25 cellular contexts compared by ENCODE assay signal in genomic region chr10:32411797-32412498, GRCh38. TPM values are rescaled to one million over a fixed set of nuclear protein-coding genes. Genes with fewer than 3 reads are reported as not detected.
DNase-seq lines count a peak whose midpoint lies in the region; ATAC-seq and TF ChIP-seq lines count a peak whose summit lies in the region.
"Had no signal": no experiment of that assay in that cellular context is flagged by ENCODE, and none has a peak within 500 bp of the region (broad histone marks: within the 10 kb centered on the region; RNA-seq: fewer than 3 reads in every experiment).

No MANE protein-coding gene starts in this region.

- peaks cover 18% of the 10 kb centered on the region for H3K4me1 ChIP-seq in cardiac muscle cell (ENCODE audit: low read depth)
- peaks cover 11 to 18% of the 10 kb centered on the region in 2 donors for H3K4me1 ChIP-seq in thoracic aorta (ENCODE audit: control insufficient read depth in 1 of 2, low read depth in 2 of 2)
- H3K4me1 ChIP-seq: colonic mucosa, right lobe of liver had no signal

- no peak for DNase-seq in cardiac muscle cell (ENCODE audit: low read depth in 1 of 2, low spot score in 1 of 2)
- DNase-seq in cardiac septum (ENCODE audit: low spot score), result no peak
- peak; percentile 72 to 83 for DNase-seq in dermis microvascular lymphatic vessel endothelial cell (ENCODE audit: low read depth in 2 of 2)
- peak; percentile 45 to 81 for DNase-seq in lung microvascular endothelial cell (ENCODE audit: low read depth in 2 of 2)
- no peak for DNase-seq in thoracic aorta (ENCODE audit: low spot score)
- no peak for DNase-seq in NCI-H524 treated with DMSO at 0.1 percent for 48 hours (lab: John Stamatoyannopoulos, UW)
- no peak for DNase-seq in KBM-7
- no peak for DNase-seq in SW480 (ENCODE audit: low spot score)
- DNase-seq: activated CD8-positive, alpha-beta T cell treated with anti-CD3 and anti-CD28 coated beads, Interleukin-2, amount 10 ng/mL, durations not matched to agents 7 days and 5 days; activated effector memory CD4-positive, alpha-beta T cell treated with Interleukin-2 at 50 U/mL for 16 hours; activated T-cell treated with anti-CD3 and anti-CD28 coated beads for 4 hours; colonic mucosa; DMS153; head of caudate nucleus; midbrain; MM.1S; NCI-H1436 treated with DMSO at 0.1 percent for 48 hours; NCI-H2171; NK-92 treated with Interleukin-12 subunit alpha and Interleukin-12 subunit beta, amount 100 ng/mL, for 24 hours; right lobe of liver; stomach; T-helper 2 cell; trophoblast cell had no signal

- TF ChIP-seq CTCF in cardiac muscle cell (IDR thresholded peaks at IDR 0.05; ENCODE audit: low read depth, low read length) (no peak), thoracic aorta (IDR thresholded peaks at IDR 0.05) (no peak)

- H3K4me3 ChIP-seq in cardiac muscle cell (no peak overlapping the region), thoracic aorta (peak overlapping the region; percentile 11)
- H3K4me3 ChIP-seq: colonic mucosa, right lobe of liver, stomach had no signal

- intact Hi-C loops in cardiac septum (cut with DNase I), result loop anchor here (2.0 kb wide), 1 partner anchor 35 kb away; no protein-coding TSS in a partner anchor

- H3K9me3 ChIP-seq in cardiac muscle cell (ENCODE audit: low read depth), result no peaks in the 10 kb centered on the region
- H3K9me3 ChIP-seq in thoracic aorta, result no peaks in the 10 kb centered on the region
- H3K9me3 ChIP-seq: colonic mucosa, right lobe of liver, stomach had no signal

- H3K27ac ChIP-seq in cardiac muscle cell, result peak overlapping the region; percentile 4
- H3K27ac ChIP-seq in thoracic aorta, result peak overlapping the region in 1 of 2 donors; percentile 22
- H3K27ac ChIP-seq: colonic mucosa, right lobe of liver had no signal

- no peaks in the 10 kb centered on the region for H3K27me3 ChIP-seq in cardiac muscle cell
- no peaks in the 10 kb centered on the region for H3K27me3 ChIP-seq in thoracic aorta (replicated peaks; ENCODE audit: insufficient read depth)
- H3K27me3 ChIP-seq: colonic mucosa, right lobe of liver, stomach had no signal

- H3K36me3 ChIP-seq in cardiac muscle cell, result no peaks in the 10 kb centered on the region
- H3K36me3 ChIP-seq in thoracic aorta, result no peaks in the 10 kb centered on the region
- H3K36me3 ChIP-seq: colonic mucosa, right lobe of liver, stomach had no signal

- no peak for ATAC-seq in thoracic aorta (ENCODE audit: insufficient number of reproducible peaks, low FRiP score, low read depth)
- ATAC-seq: activated CD8-positive, alpha-beta T cell treated with anti-CD3 and anti-CD28 coated beads, Interleukin-2, amount 10 ng/mL, durations not matched to agents 7 days and 5 days; natural killer cell treated with Interleukin-12 subunit alpha and Interleukin-12 subunit beta and Interleukin-15 and Interleukin-18, amount 100 ng/mL, for 72 hours; Panc1 had no signal

- in situ Hi-C loops in KBM-7 (cut with MboI; ENCODE audit: low pct_unique_long_range_greater_than_20kb, low sequenced_read_pairs), result no loop called here

RNA-seq across cellular contexts. Expression of gene CCDC7, which starts 34.0 kb away (rescaled TPM):
- total RNA-seq in cardiac muscle cell (2.8 and 4.2 TPM in 2 replicates), cardiac septum (32.5 TPM), dermis microvascular lymphatic vessel endothelial cell (4.2 and 5.6 TPM in 2 replicates), lung microvascular endothelial cell (3.3 and 10.3 TPM in 2 replicates), thoracic aorta (10 to 100 TPM; 35.6 to 70.8 TPM)
- polyA plus RNA-seq in cardiac muscle cell, result 4.5 and 6.4 TPM in 2 replicates

Comparison
In these comparisons a context has a peak if more than half of its experiments do, and no peak if none do; other contexts are left out.
1. DNase-seq: peak in dermis microvascular lymphatic vessel endothelial cell (2 of 2) and lung microvascular endothelial cell (2 of 2); none in cardiac muscle cell (0 of 2), cardiac septum (single experiment), thoracic aorta (single experiment), NCI-H524 treated with DMSO at 0.1 percent for 48 hours (single experiment), KBM-7 (single experiment) and SW480 (single experiment).